9 cellular contexts compared by ENCODE assay signal in genomic region chr13:42876270-42876714, GRCh38.
DNase-seq lines count a peak whose midpoint lies in the region; ATAC-seq and TF ChIP-seq lines count a peak whose summit lies in the region.
"Had no signal": no experiment of that assay in that cellular context is flagged by ENCODE, and none has a peak within 500 bp of the region (broad histone marks: within the 10 kb centered on the region; RNA-seq: fewer than 3 reads in every experiment).

No MANE protein-coding gene starts in this region.

- no peaks in the 10 kb centered on the region for H3K27me3 Mint-ChIP-seq in MCF 10A (ENCODE audit: insufficient read depth, unreplicated experiment)
- no peaks in the 10 kb centered on the region for H3K27me3 Mint-ChIP-seq in activated T-helper 17 cell treated with anti-CD3 and anti-CD28 coated beads, Interleukin-2, amount 50 U/mL, for 72 hours

- no TSS peak for BruUV-seq in MCF 10A (replicated peaks; lab: Mats Ljungman, UMichigan)

- H3K36me3 ChIP-seq in breast epithelium (no peaks in the 10 kb centered on the region), vagina (no peaks in the 10 kb centered on the region)

- POLR2A ChIA-PET in MCF 10A (lab: Yijun Ruan, JAX) = interaction anchor here (0.6 to 3.0 kb wide), 3 partner anchors 19 to 929 kb away, joined by 3 to 13 read pairs (median 5); no protein-coding TSS in a partner anchor

- H3K4me1 Mint-ChIP-seq in MCF 10A (ENCODE audit: insufficient read depth, unreplicated experiment) = peaks cover 23% of the 10 kb centered on the region
- peaks cover 13% of the 10 kb centered on the region for H3K4me1 Mint-ChIP-seq in activated T-helper 17 cell treated with anti-CD3 and anti-CD28 coated beads, Interleukin-2, amount 50 U/mL, for 72 hours

- H3K36me3 Mint-ChIP-seq in MCF 10A (ENCODE audit: insufficient read depth, unreplicated experiment) = no peaks in the 10 kb centered on the region
- H3K36me3 Mint-ChIP-seq in activated T-helper 17 cell treated with anti-CD3 and anti-CD28 coated beads, Interleukin-2, amount 50 U/mL, for 72 hours (ENCODE audit: low read depth) = no peaks in the 10 kb centered on the region

- peak overlapping the region; percentile 0 to 5 for H3K27ac ChIP-seq in breast epithelium
- H3K27ac ChIP-seq in vagina = no peak overlapping the region
- H3K27ac ChIP-seq: C4-2B had no signal

- no peak overlapping the region for H3K4me3 Mint-ChIP-seq in MCF 10A (ENCODE audit: unreplicated experiment)
- peak overlapping the region; percentile 13 for H3K4me3 Mint-ChIP-seq in activated T-helper 17 cell treated with anti-CD3 and anti-CD28 coated beads, Interleukin-2, amount 50 U/mL, for 72 hours

- intact Hi-C loops in breast epithelium (cut with DNase I; ENCODE audit: low total_unique reads) (no loop called here), MCF 10A (cut with micrococcal nuclease) (no loop called here), posterior cingulate gyrus (cut with DNase I) (no loop called here), vagina (cut with DNase I) (no loop called here), left cardiac atrium (cut with DNase I) (no loop called here)

- no peaks in the 10 kb centered on the region for H3K4me1 ChIP-seq in breast epithelium
- H3K4me1 ChIP-seq in vagina = no peaks in the 10 kb centered on the region

- CTCF ChIA-PET in MCF 10A (lab: Yijun Ruan, JAX) = interaction anchor here (1.0 to 1.2 kb wide), 2 partner anchors 93 to 212 kb away, joined by 3 read pairs; no protein-coding TSS in a partner anchor

- ATAC-seq in HG03064 (IDR thresholded peaks at IDR 0.05; ENCODE audit: low read depth, unreplicated experiment) (peak; percentile 70), left cardiac atrium (no peak)
- peak; percentile 86 for ATAC-seq in activated T-helper 17 cell treated with anti-CD3 and anti-CD28 coated beads, Interleukin-2, amount 50 U/mL, for 72 hours (replicated peaks)

- H3K27ac Mint-ChIP-seq in MCF 10A (ENCODE audit: low read depth, unreplicated experiment) = no peak overlapping the region
- peak overlapping the region; percentile 68 for H3K27ac Mint-ChIP-seq in activated T-helper 17 cell treated with anti-CD3 and anti-CD28 coated beads, Interleukin-2, amount 50 U/mL, for 72 hours

- DNase-seq in breast epithelium (ENCODE audit: low spot score in 2 of 2) (no peak), MCF 10A (ENCODE audit: unreplicated experiment) (no peak), NCI-H2029 treated with DMSO at 0.1 percent for 48 hours (lab: John Stamatoyannopoulos, UW) (no peak), posterior cingulate gyrus (no peak), vagina (ENCODE audit: extremely low spot score in 2 of 2) (no peak), left cardiac atrium (no peak)

- H3K9me3 ChIP-seq in breast epithelium (no peaks in the 10 kb centered on the region), vagina (no peaks in the 10 kb centered on the region)

- TF ChIP-seq POLR2A in breast epithelium (IDR thresholded peaks at IDR 0.05) (no peak), vagina (IDR thresholded peaks at IDR 0.05) (no peak)

- H3K27me3 ChIP-seq in breast epithelium = no peaks in the 10 kb centered on the region
- no peaks in the 10 kb centered on the region for H3K27me3 ChIP-seq in vagina

- H3K9me3 Mint-ChIP-seq in MCF 10A (ENCODE audit: unreplicated experiment) = peaks cover 7% of the 10 kb centered on the region
- no peaks in the 10 kb centered on the region for H3K9me3 Mint-ChIP-seq in activated T-helper 17 cell treated with anti-CD3 and anti-CD28 coated beads, Interleukin-2, amount 50 U/mL, for 72 hours

- no peak overlapping the region for H3K4me3 ChIP-seq in breast epithelium
- no peak overlapping the region for H3K4me3 ChIP-seq in vagina

- TF ChIP-seq CTCF in breast epithelium (IDR thresholded peaks at IDR 0.05) (no peak), MCF 10A (IDR thresholded peaks at IDR 0.05; ENCODE audit: unreplicated experiment) (no peak), vagina (IDR thresholded peaks at IDR 0.05) (no peak)

Comparison
In these comparisons a context has a peak if more than half of its experiments do, and no peak if none do; other contexts are left out.
1. ATAC-seq: peak in HG03064 (single experiment) and activated T-helper 17 cell treated with anti-CD3 and anti-CD28 coated beads, Interleukin-2, amount 50 U/mL, for 72 hours (single experiment); none in left cardiac atrium (0 of 2).